8 cellular contexts compared by ENCODE assay signal in genomic region chr12:104286538-104287482, GRCh38.
DNase-seq lines count a peak whose midpoint lies in the region; ATAC-seq, FAIRE-seq and TF ChIP-seq lines count a peak whose summit lies in the region.

No MANE protein-coding gene starts in this region.

- peak; percentile 98 for DNase-seq in AG09319 (ENCODE audit: extremely low read depth, low read depth)
- DNase-seq in NCI-H226, result peak; percentile 96
- DNase-seq in activated CD4-positive, CD25-positive, alpha-beta regulatory T cell treated with anti-CD3 and anti-CD28 coated beads, Interleukin-2, amount 50 U/mL, for 16 hours (ENCODE audit: low read depth, low spot score), result peak; percentile 84
- peak; percentile 74 to 84 for DNase-seq in central memory CD8-positive, alpha-beta T cell (ENCODE audit: low spot score in 2 of 2)
- peak; percentile 84 for DNase-seq in stimulated activated CD4-positive, alpha-beta T cell treated with anti-CD3 and anti-CD28 coated beads, Interleukin-12 subunit alpha, Interleukin-12 subunit beta, amount 100 ng/mL, for 4 hours

- H3K9me3 Mint-ChIP-seq in central memory CD8-positive, alpha-beta T cell, result no peaks in the 10 kb centered on the region

- ATAC-seq in GM19023 (IDR thresholded peaks at IDR 0.05; ENCODE audit: unreplicated experiment) (peak; percentile 91), HG03196 (IDR thresholded peaks at IDR 0.05; ENCODE audit: unreplicated experiment) (peak; percentile 86)
- peak; percentile 93 for ATAC-seq in central memory CD8-positive, alpha-beta T cell (replicated peaks; ENCODE audit: extremely low read depth, poor library complexity, severe bottlenecking)

- H3K4me3 Mint-ChIP-seq in central memory CD8-positive, alpha-beta T cell, result peak overlapping the region; percentile 99

- H3K4me1 Mint-ChIP-seq in central memory CD8-positive, alpha-beta T cell, result peaks cover 32% of the 10 kb centered on the region

- peak overlapping the region; percentile 95 for H3K27ac Mint-ChIP-seq in central memory CD8-positive, alpha-beta T cell (ENCODE audit: low read depth)

- peaks cover 16% of the 10 kb centered on the region for H3K36me3 Mint-ChIP-seq in central memory CD8-positive, alpha-beta T cell (ENCODE audit: insufficient read depth)

- FAIRE-seq in islet of Langerhans (lab: Jason Lieb, UNC), result peak; percentile 71

- TF ChIP-seq CTCF in AG09319 (IDR thresholded peaks at IDR 0.05; ENCODE audit: low read depth, low read length), result no peak

- H3K27me3 Mint-ChIP-seq in central memory CD8-positive, alpha-beta T cell, result peaks cover 3% of the 10 kb centered on the region

Comparison
In these comparisons a context has a peak if more than half of its experiments do, and no peak if none do; other contexts are left out.
1. Peak in every context shown above with its lines: DNase-seq and ATAC-seq.